Comparison of ENCODE assay signal across 8 cellular contexts in the genomic region with DNA sequence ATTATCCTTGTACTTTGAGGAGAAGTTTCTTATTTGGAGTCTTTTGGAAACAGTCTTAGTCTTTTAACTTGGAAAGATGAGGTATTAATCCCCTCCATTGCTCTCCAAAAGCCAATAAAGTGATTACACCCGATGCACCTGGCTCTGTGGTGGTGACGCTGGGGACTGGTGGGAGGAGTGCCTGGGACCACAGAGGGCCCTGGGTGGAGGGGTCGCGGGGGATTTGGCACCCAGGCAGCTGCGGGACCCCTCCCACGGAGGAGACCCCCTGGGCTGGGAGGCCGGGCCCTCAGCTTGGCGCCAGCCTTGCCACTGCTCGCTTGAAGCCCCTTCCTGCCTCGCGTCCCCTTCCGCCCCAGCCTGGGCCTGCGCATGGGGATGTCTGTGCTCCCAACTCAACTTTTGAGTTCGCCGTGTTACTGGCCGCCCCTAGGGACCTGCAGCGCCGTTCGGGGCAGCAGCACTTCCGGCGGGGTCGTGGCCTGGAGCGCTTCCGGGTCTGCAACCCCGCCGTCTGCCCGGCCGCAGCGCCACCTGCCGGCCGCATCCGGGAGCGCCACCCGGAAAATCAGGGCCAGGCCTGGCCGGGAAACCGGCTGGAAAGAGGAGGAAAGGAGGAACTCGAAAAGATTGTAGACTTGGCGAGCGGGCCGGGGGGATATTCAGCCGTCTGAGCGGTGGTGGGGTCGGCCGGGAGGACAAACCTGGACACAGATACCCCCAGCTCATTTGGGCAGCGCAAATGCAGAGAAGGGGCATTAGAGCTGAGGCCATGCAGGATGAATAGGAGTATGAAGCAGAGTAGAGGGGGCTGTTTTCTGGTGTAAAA. TPM values are rescaled to one million over a fixed set of nuclear protein-coding genes. Genes with fewer than 3 reads are reported as not detected.
DNase-seq lines count a peak whose midpoint lies in the region; ATAC-seq, FAIRE-seq and TF ChIP-seq lines count a peak whose summit lies in the region.

No MANE protein-coding gene starts in this region.

- TF ChIP-seq CTCF in A673 (conservative IDR thresholded peaks at IDR 0.05; ENCODE audit: low read depth, low read length) (peak; percentile 98), astrocyte (IDR thresholded peaks at IDR 0.05; ENCODE audit: insufficient read depth, low read depth, low read length) (peak; percentile 57)

- H2AFZ ChIP-seq in astrocyte (ENCODE audit: low read depth, low read length), result no peak overlapping the region

- H3K4me2 ChIP-seq in astrocyte (ENCODE audit: low read length), result peak overlapping the region; percentile 96

- peaks cover 71% of the 10 kb centered on the region for H4K20me1 ChIP-seq in astrocyte (ENCODE audit: insufficient read depth, low read length)

- CTCF ChIA-PET in A673 (lab: Charles Lee), result no interaction called here

- H3K9ac ChIP-seq in astrocyte (ENCODE audit: low read length), result peak overlapping the region; percentile 48

- H3K27ac Mint-ChIP-seq in T-helper 2 cell treated with Interferon-gamma antibody and Interleukin-4, amounts not matched to agents 5 μg/mL and 100 μg/mL, for 36 hours, result peak overlapping the region; percentile 79
- H3K27ac Mint-ChIP-seq in astrocyte (ENCODE audit: unreplicated experiment), result peak overlapping the region; percentile 87

- H3K27me3 Mint-ChIP-seq in T-helper 2 cell treated with Interferon-gamma antibody and Interleukin-4, amounts not matched to agents 5 μg/mL and 100 μg/mL, for 36 hours (ENCODE audit: low read depth), result no peaks in the 10 kb centered on the region
- no peaks in the 10 kb centered on the region for H3K27me3 Mint-ChIP-seq in astrocyte (ENCODE audit: low read depth, unreplicated experiment)

- peak overlapping the region; percentile 72 for H3K4me3 Mint-ChIP-seq in T-helper 2 cell treated with Interferon-gamma antibody and Interleukin-4, amounts not matched to agents 5 μg/mL and 100 μg/mL, for 36 hours
- H3K4me3 Mint-ChIP-seq in astrocyte (ENCODE audit: unreplicated experiment), result peak overlapping the region; percentile 79

- peak overlapping the region; percentile 100 for H3K4me3 ChIP-seq in A673 (ENCODE audit: low read depth, low read length, poor library complexity, severe bottlenecking)
- peak overlapping the region; percentile 16 for H3K4me3 ChIP-seq in astrocyte (ENCODE audit: insufficient read depth, low read depth, low read length)
- peak overlapping the region; percentile 30 for H3K4me3 ChIP-seq in skeletal muscle cell (ENCODE audit: low read depth, low read length)

- H3K27ac ChIP-seq in A673 (ENCODE audit: low read depth, low read length, poor library complexity, severe bottlenecking) (peak overlapping the region; percentile 47), astrocyte (ENCODE audit: low read depth, low read length) (peak overlapping the region; percentile 13)

- H3K36me3 ChIP-seq in A673 (ENCODE audit: insufficient read depth, low read length, poor library complexity, severe bottlenecking) (peaks cover 49% of the 10 kb centered on the region), astrocyte (ENCODE audit: insufficient read depth, low read length) (peaks cover 3% of the 10 kb centered on the region)

- H3K4me1 ChIP-seq in A673 (ENCODE audit: insufficient read depth, low read length, poor library complexity, severe bottlenecking) (peaks cover 21% of the 10 kb centered on the region), astrocyte (ENCODE audit: insufficient read depth, low read length) (peaks cover 25% of the 10 kb centered on the region)

- H3K4me1 Mint-ChIP-seq in T-helper 2 cell treated with Interferon-gamma antibody and Interleukin-4, amounts not matched to agents 5 μg/mL and 100 μg/mL, for 36 hours (ENCODE audit: low read depth), result peaks cover 25% of the 10 kb centered on the region
- H3K4me1 Mint-ChIP-seq in astrocyte (ENCODE audit: low read depth, unreplicated experiment), result peaks cover 14% of the 10 kb centered on the region

- BruUV-seq in A673 (replicated peaks; lab: Mats Ljungman, UMichigan), result no TSS peak

- peaks cover 32% of the 10 kb centered on the region for H3K36me3 Mint-ChIP-seq in T-helper 2 cell treated with Interferon-gamma antibody and Interleukin-4, amounts not matched to agents 5 μg/mL and 100 μg/mL, for 36 hours (ENCODE audit: low read depth)
- H3K36me3 Mint-ChIP-seq in astrocyte (ENCODE audit: low read depth, unreplicated experiment), result peaks cover 16% of the 10 kb centered on the region

- peaks cover 63% of the 10 kb centered on the region for H3K79me2 ChIP-seq in astrocyte (ENCODE audit: insufficient read depth, low read length)

- no peaks in the 10 kb centered on the region for H3K9me3 Mint-ChIP-seq in T-helper 2 cell treated with Interferon-gamma antibody and Interleukin-4, amounts not matched to agents 5 μg/mL and 100 μg/mL, for 36 hours
- H3K9me3 Mint-ChIP-seq in astrocyte (ENCODE audit: unreplicated experiment), result no peaks in the 10 kb centered on the region

- H3K9me3 ChIP-seq in A673 (ENCODE audit: low read depth, low read length, poor library complexity, severe bottlenecking), result no peaks in the 10 kb centered on the region
- no peaks in the 10 kb centered on the region for H3K9me3 ChIP-seq in astrocyte (ENCODE audit: insufficient read depth, low read depth, low read length)

- POLR2A ChIA-PET in A673 (lab: Charles Lee; ENCODE audit: low non-redundant PET), result no interaction called here

- peak; percentile 93 for DNase-seq in A673 (ENCODE audit: low spot score)
- DNase-seq in NAMALWA (ENCODE audit: low spot score), result peak; percentile 94
- DNase-seq in T-helper 2 cell treated with Interferon-gamma antibody and Interleukin-4, amounts not matched to agents 5 μg/mL and 100 μg/mL, for 36 hours (ENCODE audit: low spot score), result peak; percentile 76
- peak; percentile 38 for DNase-seq in astrocyte (ENCODE audit: low read depth)
- peak in 44 of 51 donors; percentile 9 to 79 (median 38) for DNase-seq in hypothalamus (lab: John Stamatoyannopoulos, UW)
- no peak for DNase-seq in skeletal muscle cell (ENCODE audit: low read depth)
- DNase-seq in NCI-H1105 (lab: John Stamatoyannopoulos, UW), result no peak

- FAIRE-seq in astrocyte (lab: Jason Lieb, UNC), result no peak

- intact Hi-C loops in A673 (cut with micrococcal nuclease; ENCODE audit: unreplicated experiment), result loop anchor here (2.0 to 5.0 kb wide), 2 partner anchors 37 to 116 kb away; partner anchors contain the start of genes PLEKHJ1 and SF3A2

- ATAC-seq in GM18861 (IDR thresholded peaks at IDR 0.05; ENCODE audit: unreplicated experiment), result peak; percentile 22

- H3K27me3 ChIP-seq in A673 (replicated peaks; ENCODE audit: insufficient read depth, low read depth, low read length, poor library complexity) (no peaks in the 10 kb centered on the region), astrocyte (ENCODE audit: insufficient read depth, low read length) (no peaks in the 10 kb centered on the region)

RNA-seq across cellular contexts. Expression of gene PEAK3, which starts 8.4 kb away (rescaled TPM):
- total RNA-seq in A673 (2021), result not detected in 2 replicates
- 0.18 TPM in 1 of 2 replicates, not detected in the other for total RNA-seq in astrocyte

RNA-seq across cellular contexts. Expression of gene JSRP1, which starts 17.4 kb away (rescaled TPM):
- 0.73 TPM in 1 of 2 replicates, not detected in the other for total RNA-seq in A673 (2021)
- total RNA-seq in astrocyte, result 0.36 and 1.3 TPM in 2 replicates

RNA-seq across cellular contexts. Expression of gene AMH, which starts 24.4 kb away (rescaled TPM):
- 15.1 and 16.3 TPM in 2 replicates for total RNA-seq in A673 (2021)
- total RNA-seq in astrocyte, result 3.5 and 4.6 TPM in 2 replicates

RNA-seq across cellular contexts. Expression of gene LINGO3, which starts 34.4 kb away (rescaled TPM):
- total RNA-seq in A673 (2021) (not detected in 2 replicates), astrocyte (not detected in 2 replicates)

RNA-seq across cellular contexts. Expression of gene SF3A2, which starts 36.9 kb away (rescaled TPM):
- 186 and 187 TPM in 2 replicates for total RNA-seq in A673 (2021)
- 76.6 and 83.2 TPM in 2 replicates for total RNA-seq in astrocyte

Comparison
In these comparisons a context has a peak if more than half of its experiments do, and no peak if none do; other contexts are left out.
1. DNase-seq: peak in A673 (single experiment), NAMALWA (single experiment), T-helper 2 cell treated with Interferon-gamma antibody and Interleukin-4, amounts not matched to agents 5 μg/mL and 100 μg/mL, for 36 hours (single experiment), astrocyte (single experiment) and hypothalamus (44 of 51); none in skeletal muscle cell (single experiment) and NCI-H1105 (single experiment).
2. H3K4me3 ChIP-seq: peak in every context shown above with its lines; median percentile 100 in A673; 30 in skeletal muscle cell; 16 in astrocyte.